23 cellular contexts compared by ENCODE assay signal in genomic region chr10:108673756-108674155, GRCh38.
"Had no signal": no experiment of that assay in that cellular context is flagged by ENCODE, and none has a peak within 500 bp of the region (broad histone marks: within the 10 kb centered on the region; RNA-seq: fewer than 3 reads in every experiment).

No MANE protein-coding gene starts in this region.

- H3K27ac Mint-ChIP-seq: memory B cell; mesothelial cell of epicardium; natural killer cell; stimulated activated naive B cell treated with anti-CD40 and anti-IgM and Interleukin-4, amounts not matched to agents 10 μg/mL and 1 μg/mL and 100 μg/mL, for 72 hours had no signal

- DNase-seq: effector memory CD4-positive, alpha-beta T cell; heart left ventricle; hippocampal formation; islet precursor cell; left ventricle myocardium inferior; lower lobe of right lung; natural killer cell; nucleus accumbens; ovary; sigmoid colon; stimulated activated CD4-positive, alpha-beta T cell treated with anti-CD3 and anti-CD28 coated beads, Interleukin-2, amount 100 ng/mL, for 24 hours; stimulated activated CD4-positive, alpha-beta T cell treated with anti-CD3 and anti-CD28 coated beads, Interleukin-4, amount 100 ng/mL, for 4 hours; stimulated activated naive B cell treated with anti-CD40 and anti-IgM and Interleukin-4, amounts not matched to agents 10 μg/mL and 1 μg/mL and 100 μg/mL, for 72 hours; stimulated activated naive CD8-positive, alpha-beta T cell treated with anti-CD3 and anti-CD28 coated beads, Interleukin-15, amount 100 ng/mL, for 72 hours; testis; upper lobe of right lung had no signal

- H3K4me1 ChIP-seq: heart left ventricle, left ventricle myocardium inferior, lower lobe of right lung, right atrium auricular region, sigmoid colon, testis, tibial nerve, upper lobe of right lung had no signal

- H3K36me3 ChIP-seq: heart left ventricle, left ventricle myocardium inferior, lower lobe of right lung, ovary, right atrium auricular region, sigmoid colon, tibial nerve, upper lobe of right lung had no signal

- H3K9me3 ChIP-seq: heart left ventricle, left ventricle myocardium inferior, lower lobe of right lung, ovary, right atrium auricular region, sigmoid colon, testis, tibial nerve, upper lobe of right lung had no signal

- ATAC-seq: esophagus mucosa; heart left ventricle; lower lobe of right lung; natural killer cell; stimulated activated naive B cell treated with anti-CD40 and anti-IgM and Interleukin-4, amounts not matched to agents 10 μg/mL and 1 μg/mL and 100 μg/mL, for 72 hours; stimulated activated naive CD8-positive, alpha-beta T cell treated with anti-CD3 and anti-CD28 coated beads, Interleukin-15, amount 100 ng/mL, for 72 hours; upper lobe of right lung had no signal

- H3K27ac ChIP-seq: heart left ventricle, left ventricle myocardium inferior, lower lobe of right lung, ovary, right atrium auricular region, sigmoid colon, skin epidermis, testis, tibial nerve, upper lobe of right lung had no signal

- H3K4me3 ChIP-seq: heart left ventricle, left ventricle myocardium inferior, lower lobe of right lung, ovary, right atrium auricular region, sigmoid colon, skin epidermis, testis, tibial nerve, upper lobe of right lung had no signal

- H3K36me3 Mint-ChIP-seq: memory B cell; mesothelial cell of epicardium; natural killer cell; stimulated activated naive B cell treated with anti-CD40 and anti-IgM and Interleukin-4, amounts not matched to agents 10 μg/mL and 1 μg/mL and 100 μg/mL, for 72 hours had no signal

- H3K27me3 ChIP-seq: heart left ventricle, ovary, right atrium auricular region, sigmoid colon, testis, tibial nerve, upper lobe of right lung had no signal

- H3K4me3 Mint-ChIP-seq: memory B cell; mesothelial cell of epicardium; natural killer cell; neural crest cell; stimulated activated naive B cell treated with anti-CD40 and anti-IgM and Interleukin-4, amounts not matched to agents 10 μg/mL and 1 μg/mL and 100 μg/mL, for 72 hours; stimulated activated naive CD8-positive, alpha-beta T cell treated with anti-CD3 and anti-CD28 coated beads, Interleukin-15, amount 100 ng/mL, for 72 hours had no signal

- H3K4me1 Mint-ChIP-seq: memory B cell; mesothelial cell of epicardium; natural killer cell; neural crest cell; stimulated activated naive B cell treated with anti-CD40 and anti-IgM and Interleukin-4, amounts not matched to agents 10 μg/mL and 1 μg/mL and 100 μg/mL, for 72 hours; stimulated activated naive CD8-positive, alpha-beta T cell treated with anti-CD3 and anti-CD28 coated beads, Interleukin-15, amount 100 ng/mL, for 72 hours had no signal

- H3K9me3 Mint-ChIP-seq: memory B cell, mesothelial cell of epicardium had no signal

- H3K27me3 Mint-ChIP-seq: stimulated activated naive B cell treated with anti-CD40 and anti-IgM and Interleukin-4, amounts not matched to agents 10 μg/mL and 1 μg/mL and 100 μg/mL, for 72 hours; stimulated activated naive CD8-positive, alpha-beta T cell treated with anti-CD3 and anti-CD28 coated beads, Interleukin-15, amount 100 ng/mL, for 72 hours had no signal
